25 cellular contexts compared by ENCODE assay signal in the genomic region with DNA sequence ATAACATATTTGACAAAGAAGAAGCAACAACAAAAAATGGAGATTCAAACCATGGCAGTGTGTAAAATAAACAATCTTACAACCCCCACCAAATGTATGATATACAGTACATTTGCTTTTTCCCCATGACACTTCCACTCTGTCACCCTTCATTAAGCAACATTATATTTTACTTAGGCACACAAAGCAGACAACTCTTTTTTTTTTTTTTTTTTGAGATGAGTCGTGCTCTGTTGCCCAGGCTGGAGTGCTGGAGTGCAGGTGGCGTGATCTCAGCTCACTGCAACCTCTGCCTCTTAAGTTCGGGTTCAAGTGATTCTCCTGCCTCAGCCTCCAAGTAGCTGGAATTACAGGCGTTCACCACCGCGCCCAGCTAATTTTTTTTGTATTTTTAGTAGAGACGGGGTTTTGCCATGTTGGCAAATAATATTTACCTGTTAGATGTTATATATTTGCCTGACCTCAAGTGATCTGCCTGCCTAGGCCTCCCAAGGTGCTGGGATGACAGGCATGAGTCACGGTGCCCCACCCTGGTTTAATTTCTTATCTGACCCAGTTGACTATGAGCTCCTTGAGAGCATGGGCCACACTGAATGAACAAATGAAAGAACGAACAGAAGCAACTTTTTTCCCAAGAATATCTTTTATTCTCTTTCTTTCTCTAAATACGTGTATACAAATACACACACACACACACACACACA. TPM values are rescaled to one million over a fixed set of nuclear protein-coding genes. Genes with fewer than 3 reads are reported as not detected.
DNase-seq lines count a peak whose midpoint lies in the region; ATAC-seq and TF ChIP-seq lines count a peak whose summit lies in the region.
"Had no signal": no experiment of that assay in that cellular context is flagged by ENCODE, and none has a peak within 500 bp of the region (broad histone marks: within the 10 kb centered on the region; RNA-seq: fewer than 3 reads in every experiment).

No MANE protein-coding gene starts in this region.

- H3K9me3 ChIP-seq in Caco-2 (no peaks in the 10 kb centered on the region), PC-3 (ENCODE audit: low read length) (no peaks in the 10 kb centered on the region), adrenal gland (replicated peaks in 1 of 3) (no peaks in the 10 kb centered on the region)
- H3K9me3 ChIP-seq: psoas muscle, suprapubic skin had no signal

- DNase-seq in Caco-2, result peak; percentile 48 to 64
- DNase-seq in HCEC 1CT, result peak; percentile 34
- peak; percentile 59 for DNase-seq in PC-3
- DNase-seq in islet precursor cell, result peak; percentile 63
- no peak for DNase-seq in DMS 273 treated with DMSO at 0.1 percent for 48 hours (lab: John Stamatoyannopoulos, UW)
- DNase-seq in adrenal gland, result no peak
- DNase-seq: activated B cell treated with CpG ODN at 0.5 μM for 24 hours; DMS153; foreskin melanocyte; GM23248; left cardiac atrium; NCI-H1436 treated with DMSO at 0.1 percent for 48 hours; NCI-H345; psoas muscle; Right ventricle myocardium superior; stimulated activated CD8-positive, alpha-beta memory T cell treated with anti-CD3 and anti-CD28 coated beads, Interleukin-4, amount 100 ng/mL, for 48 hours; T-helper 1 cell had no signal

- H3K4me1 Mint-ChIP-seq in Caco-2 (ENCODE audit: low read depth, unreplicated experiment), result peaks cover 14% of the 10 kb centered on the region
- H3K4me1 Mint-ChIP-seq: mesothelial cell of epicardium, neural crest cell had no signal

- peak overlapping the region; percentile 23; the same call in 1 of the 2 replicates for H3K4me2 ChIP-seq in PC-3 (ENCODE audit: low read length)
- H3K4me2 ChIP-seq: KMS-11 had no signal

- H3F3A ChIP-seq in PC-3 (ENCODE audit: low read length, unreplicated experiment), result no peaks in the 10 kb centered on the region

- H3K27ac Mint-ChIP-seq in Caco-2 (ENCODE audit: unreplicated experiment), result no peak overlapping the region
- H3K27ac Mint-ChIP-seq: activated B cell treated with CpG ODN at 0.5 μM for 24 hours; activated naive CD8-positive, alpha-beta T cell; B cell; mesothelial cell of epicardium had no signal

- BruUV-seq in Caco-2 (replicated peaks; lab: Mats Ljungman, UMichigan), result no TSS peak
- BruUV-seq in PC-3 (replicated peaks; lab: Mats Ljungman, UMichigan), result no TSS peak

- H3K36me3 ChIP-seq in Caco-2 (ENCODE audit: control insufficient read depth, insufficient read depth, low read length) (no peaks in the 10 kb centered on the region), PC-3 (ENCODE audit: low read depth, low read length) (no peaks in the 10 kb centered on the region), adrenal gland (replicated peaks in 1 of 2) (no peaks in the 10 kb centered on the region)
- H3K36me3 ChIP-seq: suprapubic skin had no signal

- no peak overlapping the region for H3K9ac ChIP-seq in PC-3 (ENCODE audit: low read length)
- H3K9ac ChIP-seq: GM23248, KMS-11 had no signal

- no peak overlapping the region for H3K27ac ChIP-seq in PC-3 (ENCODE audit: low read length)
- no peak overlapping the region for H3K27ac ChIP-seq in adrenal gland
- H3K27ac ChIP-seq: GM23248, KMS-11, psoas muscle, suprapubic skin had no signal

- H3K9me3 Mint-ChIP-seq in Caco-2 (ENCODE audit: unreplicated experiment), result no peaks in the 10 kb centered on the region
- H3K9me3 Mint-ChIP-seq: activated B cell treated with CpG ODN at 0.5 μM for 24 hours, mesothelial cell of epicardium, neural crest cell had no signal

- ATAC-seq in PC-3 (no peak), HG02759 (IDR thresholded peaks at IDR 0.05; ENCODE audit: unreplicated experiment) (no peak), HG02981 (IDR thresholded peaks at IDR 0.05; ENCODE audit: unreplicated experiment) (no peak)
- ATAC-seq: left cardiac atrium, psoas muscle had no signal

- H3K4me3 ChIP-seq in Caco-2 (ENCODE audit: low read depth, low read length) (no peak overlapping the region), PC-3 (ENCODE audit: low read length) (no peak overlapping the region), adrenal gland (no peak overlapping the region)
- H3K4me3 ChIP-seq: GM23248, psoas muscle, suprapubic skin had no signal

- H3K4me1 ChIP-seq in Caco-2 (0 out of 2 replicates have a peak, but pooled peaks cover 6% of the 10 kb centered on the region), PC-3 (ENCODE audit: insufficient read depth, low read length) (peaks cover 8% of the 10 kb centered on the region), adrenal gland (replicated peaks in 1 of 2) (peaks cover 0 to 6% of the 10 kb centered on the region in 2 donors)
- H3K4me1 ChIP-seq: psoas muscle had no signal

- no peaks in the 10 kb centered on the region for H3K79me2 ChIP-seq in PC-3 (ENCODE audit: low read length)

- TF ChIP-seq POLR2A in adrenal gland (IDR thresholded peaks at IDR 0.05), result no peak

- 84 to 90% (median 87%) methylated on average over 10 of the region's 10 CpGs for WGBS in adrenal gland, 4 donors

- H3K27me3 Mint-ChIP-seq in Caco-2 (ENCODE audit: insufficient read depth, unreplicated experiment), result no peaks in the 10 kb centered on the region
- H3K27me3 Mint-ChIP-seq: activated B cell treated with CpG ODN at 0.5 μM for 24 hours; activated naive CD8-positive, alpha-beta T cell; B cell had no signal

- H3K27me3 ChIP-seq in Caco-2 (replicated peaks; ENCODE audit: control insufficient read depth, insufficient read depth, low read length) (no peaks in the 10 kb centered on the region), PC-3 (ENCODE audit: low read length) (no peaks in the 10 kb centered on the region), adrenal gland (no peaks in the 10 kb centered on the region)
- H3K27me3 ChIP-seq: suprapubic skin had no signal

- H3K36me3 Mint-ChIP-seq in Caco-2 (ENCODE audit: insufficient read depth, unreplicated experiment), result peaks cover 3% of the 10 kb centered on the region
- H3K36me3 Mint-ChIP-seq: activated naive CD8-positive, alpha-beta T cell; mesothelial cell of epicardium had no signal

- CTCF ChIA-PET in Caco-2 (lab: Charles Lee) (interaction anchor here (1.0 to 1.2 kb wide), 2 partner anchors 67 to 142 kb away, joined by 3 to 4 read pairs; no protein-coding TSS in a partner anchor), PC-3 (lab: Charles Lee) (interaction anchor here (1.0 kb wide), 1 partner anchor 65 kb away, joined by 5 read pairs; no protein-coding TSS in a partner anchor)

- intact Hi-C loops in Caco-2 (cut with micrococcal nuclease; ENCODE audit: unreplicated experiment) (no loop called here), PC-3 (cut with micrococcal nuclease) (no loop called here), adrenal gland (cut with DNase I) (loop anchor here in 1 of 2 donors (10.0 kb wide), 1 partner anchor 247 kb away; a partner anchor contains a TSS)

- H3K9me2 ChIP-seq in PC-3 (replicated peaks; ENCODE audit: low read length), result no peaks in the 10 kb centered on the region

- POLR2A ChIA-PET in Caco-2 (lab: Charles Lee) (interaction anchor here (0.6 to 0.7 kb wide), 2 partner anchors 62 to 250 kb away, joined by 3 to 5 read pairs; no protein-coding TSS in a partner anchor), PC-3 (lab: Charles Lee; ENCODE audit: unreplicated experiment) (no interaction called here)

- TF ChIP-seq CTCF in Caco-2 (IDR thresholded peaks at IDR 0.05; ENCODE audit: insufficient read depth in 1 of 2, low read depth in 1 of 2, low read length in 1 of 2, severe bottlenecking in 1 of 2, unreplicated experiment in 1 of 2) (no peak), PC-3 (conservative IDR thresholded peaks at IDR 0.05; ENCODE audit: low read depth, low read length) (no peak), adrenal gland (IDR thresholded peaks at IDR 0.05) (no peak)

- H4K20me1 ChIP-seq in PC-3 (ENCODE audit: low read length), result no peaks in the 10 kb centered on the region

- H2AFZ ChIP-seq in PC-3 (ENCODE audit: low read length), result no peak overlapping the region
- H2AFZ ChIP-seq: GM23248 had no signal

- no peak overlapping the region for H3K4me3 Mint-ChIP-seq in Caco-2 (ENCODE audit: unreplicated experiment)
- H3K4me3 Mint-ChIP-seq: activated B cell treated with CpG ODN at 0.5 μM for 24 hours; activated naive CD8-positive, alpha-beta T cell; B cell; mesothelial cell of epicardium had no signal

RNA-seq across cellular contexts. Expression of a gene that starts 5.5 kb away (rescaled TPM):
- total RNA-seq in Caco-2 (2022), result 78.4 and 78.5 TPM in 2 replicates
- total RNA-seq in PC-3 (2014; rRNA removed), result 41.7 and 42.1 TPM in 2 replicates
- total RNA-seq in adrenal gland, result 10 to 100 TPM; 20.2 to 62.8 (median 47.3) TPM
- 10 to 100 TPM; 40.0 to 46.9 (median 46.8) TPM for polyA plus RNA-seq in adrenal gland

RNA-seq across cellular contexts. Expression of a gene that starts 42.1 kb away (rescaled TPM):
- 8.3 and 9.0 TPM in 2 replicates for total RNA-seq in Caco-2 (2022)
- 6.6 and 11.2 TPM in 2 replicates for total RNA-seq in PC-3 (2014; rRNA removed)
- total RNA-seq in adrenal gland, result 10 to 100 TPM; 15.3 to 34.3 (median 25.9) TPM
- polyA plus RNA-seq in adrenal gland, result 10 to 100 TPM in 2 of 3 donors, 1 to 10 TPM in 1; 9.0 to 23.6 (median 12.4) TPM

Comparison
In these comparisons a context has a peak if more than half of its experiments do, and no peak if none do; other contexts are left out.
1. DNase-seq: peak in Caco-2 (2 of 2), HCEC 1CT (single experiment), PC-3 (single experiment) and islet precursor cell (single experiment); none in DMS 273 treated with DMSO at 0.1 percent for 48 hours (single experiment) and adrenal gland (0 of 7).